23 cellular contexts compared by ENCODE assay signal in genomic region chr2:121536347-121536746, GRCh38. TPM values are rescaled to one million over a fixed set of nuclear protein-coding genes. Genes with fewer than 3 reads are reported as not detected.
"Had no signal": no experiment of that assay in that cellular context is flagged by ENCODE, and none has a peak within 500 bp of the region (broad histone marks: within the 10 kb centered on the region; RNA-seq: fewer than 3 reads in every experiment).

No MANE protein-coding gene starts in this region.

- H3K36me3 ChIP-seq: brain microvascular endothelial cell, esophagus muscularis mucosa, transverse colon had no signal

- H3K27ac Mint-ChIP-seq: activated CD4-positive, alpha-beta T cell treated with anti-CD3 and anti-CD28 coated beads, Interleukin-2, amount 10 ng/mL, durations not matched to agents 7 days and 5 days had no signal

- H3K9me3 Mint-ChIP-seq: activated CD4-positive, alpha-beta T cell treated with anti-CD3 and anti-CD28 coated beads, Interleukin-2, amount 10 ng/mL, durations not matched to agents 7 days and 5 days; neural crest cell; stimulated activated effector memory CD8-positive, alpha-beta T cell treated with anti-CD3 and anti-CD28 coated beads, Interleukin-12 subunit alpha, Interleukin-12 subunit beta, amount 100 ng/mL, for 72 hours; stimulated activated naive CD8-positive, alpha-beta T cell treated with anti-CD3 and anti-CD28 coated beads, Interleukin-15, amount 100 ng/mL, for 72 hours had no signal

- H3K27me3 Mint-ChIP-seq: activated CD4-positive, alpha-beta T cell treated with anti-CD3 and anti-CD28 coated beads, Interleukin-2, amount 10 ng/mL, durations not matched to agents 7 days and 5 days; stimulated activated naive CD8-positive, alpha-beta T cell treated with anti-CD3 and anti-CD28 coated beads, Interleukin-15, amount 100 ng/mL, for 72 hours had no signal

- H3K27ac ChIP-seq: brain microvascular endothelial cell, esophagus muscularis mucosa had no signal

- ATAC-seq: activated CD4-positive, CD25-positive, alpha-beta regulatory T cell treated with anti-CD3 and anti-CD28 coated beads, Interleukin-2, amount 50 U/mL, for 24 hours; sciatic nerve; stimulated activated effector memory CD8-positive, alpha-beta T cell treated with anti-CD3 and anti-CD28 coated beads, Interleukin-12 subunit alpha, Interleukin-12 subunit beta, amount 100 ng/mL, for 72 hours; stimulated activated naive CD8-positive, alpha-beta T cell treated with anti-CD3 and anti-CD28 coated beads, Interleukin-15, amount 100 ng/mL, for 72 hours had no signal

- H3K9me3 ChIP-seq: esophagus muscularis mucosa, transverse colon had no signal

- H3K4me3 ChIP-seq: esophagus muscularis mucosa, transverse colon had no signal

- H3K4me3 Mint-ChIP-seq: activated CD4-positive, alpha-beta T cell treated with anti-CD3 and anti-CD28 coated beads, Interleukin-2, amount 10 ng/mL, durations not matched to agents 7 days and 5 days; stimulated activated effector memory CD8-positive, alpha-beta T cell treated with anti-CD3 and anti-CD28 coated beads, Interleukin-12 subunit alpha, Interleukin-12 subunit beta, amount 100 ng/mL, for 72 hours; stimulated activated naive CD8-positive, alpha-beta T cell treated with anti-CD3 and anti-CD28 coated beads, Interleukin-15, amount 100 ng/mL, for 72 hours had no signal

- H3K27me3 ChIP-seq: brain microvascular endothelial cell, esophagus muscularis mucosa, transverse colon had no signal

- DNase-seq: activated CD4-positive, alpha-beta T cell treated with anti-CD3 and anti-CD28 coated beads, Interleukin-2, amount 10 ng/mL, durations not matched to agents 7 days and 5 days; activated naive CD4-positive, alpha-beta T cell treated with Interleukin-2 at 50 U/mL for 16 hours; activated T-cell treated with anti-CD3 and anti-CD28 coated beads, Interleukin-2, amount 50 U/mL, for 48 hours; aorta; brain microvascular endothelial cell; caudate nucleus; dermis blood vessel endothelial cell; effector CD8-positive, alpha-beta T cell; head of caudate nucleus; hypothalamus; occipital lobe; small intestine; stimulated activated CD4-positive, alpha-beta T cell treated with anti-CD3 and anti-CD28 coated beads, Interleukin-2, amount 100 ng/mL, for 24 hours; stimulated activated naive CD8-positive, alpha-beta T cell treated with anti-CD3 and anti-CD28 coated beads, Interleukin-15, amount 100 ng/mL, for 72 hours; T-helper 2 cell; transverse colon had no signal

RNA-seq across cellular contexts. Expression of gene RNU4ATAC, which starts 5.7 kb away (rescaled TPM):
- total RNA-seq: activated CD4-positive, alpha-beta T cell treated with anti-CD3 and anti-CD28 coated beads, Interleukin-2, amount 10 ng/mL, durations not matched to agents 7 days and 5 days; aorta; dermis blood vessel endothelial cell; esophagus muscularis mucosa; liver; myocyte; neural crest cell; sciatic nerve had no signal
